ENCODE assay signal across 1 cellular context in the genomic region with DNA sequence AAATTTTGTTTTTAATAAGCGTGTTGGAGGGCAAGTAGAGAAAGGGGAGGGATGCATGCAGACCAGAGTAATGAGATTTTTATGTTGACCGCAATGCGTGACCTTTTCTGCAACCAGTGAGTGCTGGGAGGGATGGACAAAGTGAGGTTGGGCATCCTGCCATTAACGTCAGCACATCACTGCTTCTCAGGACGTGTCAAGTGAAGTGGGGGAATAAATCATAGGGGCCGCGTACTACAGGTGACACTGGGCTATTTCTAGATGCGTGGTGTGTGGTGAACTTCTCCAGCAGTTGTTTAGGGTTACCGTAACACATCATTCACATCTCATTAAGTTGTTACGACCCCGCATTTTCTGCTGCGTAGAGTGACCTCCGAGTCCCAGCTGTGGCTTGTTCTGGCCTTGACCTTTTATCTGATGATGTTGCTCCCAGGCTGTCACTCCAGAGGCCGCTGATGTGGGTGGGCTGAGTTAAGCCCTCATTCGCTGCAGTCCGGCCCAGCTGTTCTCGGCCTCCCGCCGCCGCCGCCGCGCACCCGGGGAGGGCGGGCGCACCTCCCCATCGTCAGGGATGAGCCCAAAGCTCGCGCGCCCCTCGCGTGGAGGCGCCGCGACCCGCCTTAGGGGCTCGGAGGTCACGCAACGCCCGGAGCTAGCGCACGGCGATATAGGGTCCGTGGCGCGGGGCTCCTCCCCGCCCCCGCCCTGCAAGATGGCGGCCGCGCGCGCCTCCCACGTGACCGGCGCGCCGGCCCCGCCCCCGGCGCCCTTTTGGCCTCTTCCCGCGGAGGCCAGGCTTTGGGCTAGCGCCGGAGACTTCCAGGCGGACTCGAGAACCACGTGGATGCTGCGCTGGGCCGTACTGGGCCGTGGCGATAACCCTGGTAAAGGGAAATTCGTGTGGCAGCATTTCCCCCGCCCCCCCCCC.
A peak's percentile ranks its signal among the peaks of the same experiment; 100 is the strongest.
TF ChIP-seq lines count a peak whose summit lies in the region.

No MANE protein-coding gene starts in this region.

TF ChIP-seq in HepG2, 621 proteins besides CTCF, POLR2A, EP300 and RAD21 (continued from another document and continues in another):
- TF ChIP-seq, protein P1, sequence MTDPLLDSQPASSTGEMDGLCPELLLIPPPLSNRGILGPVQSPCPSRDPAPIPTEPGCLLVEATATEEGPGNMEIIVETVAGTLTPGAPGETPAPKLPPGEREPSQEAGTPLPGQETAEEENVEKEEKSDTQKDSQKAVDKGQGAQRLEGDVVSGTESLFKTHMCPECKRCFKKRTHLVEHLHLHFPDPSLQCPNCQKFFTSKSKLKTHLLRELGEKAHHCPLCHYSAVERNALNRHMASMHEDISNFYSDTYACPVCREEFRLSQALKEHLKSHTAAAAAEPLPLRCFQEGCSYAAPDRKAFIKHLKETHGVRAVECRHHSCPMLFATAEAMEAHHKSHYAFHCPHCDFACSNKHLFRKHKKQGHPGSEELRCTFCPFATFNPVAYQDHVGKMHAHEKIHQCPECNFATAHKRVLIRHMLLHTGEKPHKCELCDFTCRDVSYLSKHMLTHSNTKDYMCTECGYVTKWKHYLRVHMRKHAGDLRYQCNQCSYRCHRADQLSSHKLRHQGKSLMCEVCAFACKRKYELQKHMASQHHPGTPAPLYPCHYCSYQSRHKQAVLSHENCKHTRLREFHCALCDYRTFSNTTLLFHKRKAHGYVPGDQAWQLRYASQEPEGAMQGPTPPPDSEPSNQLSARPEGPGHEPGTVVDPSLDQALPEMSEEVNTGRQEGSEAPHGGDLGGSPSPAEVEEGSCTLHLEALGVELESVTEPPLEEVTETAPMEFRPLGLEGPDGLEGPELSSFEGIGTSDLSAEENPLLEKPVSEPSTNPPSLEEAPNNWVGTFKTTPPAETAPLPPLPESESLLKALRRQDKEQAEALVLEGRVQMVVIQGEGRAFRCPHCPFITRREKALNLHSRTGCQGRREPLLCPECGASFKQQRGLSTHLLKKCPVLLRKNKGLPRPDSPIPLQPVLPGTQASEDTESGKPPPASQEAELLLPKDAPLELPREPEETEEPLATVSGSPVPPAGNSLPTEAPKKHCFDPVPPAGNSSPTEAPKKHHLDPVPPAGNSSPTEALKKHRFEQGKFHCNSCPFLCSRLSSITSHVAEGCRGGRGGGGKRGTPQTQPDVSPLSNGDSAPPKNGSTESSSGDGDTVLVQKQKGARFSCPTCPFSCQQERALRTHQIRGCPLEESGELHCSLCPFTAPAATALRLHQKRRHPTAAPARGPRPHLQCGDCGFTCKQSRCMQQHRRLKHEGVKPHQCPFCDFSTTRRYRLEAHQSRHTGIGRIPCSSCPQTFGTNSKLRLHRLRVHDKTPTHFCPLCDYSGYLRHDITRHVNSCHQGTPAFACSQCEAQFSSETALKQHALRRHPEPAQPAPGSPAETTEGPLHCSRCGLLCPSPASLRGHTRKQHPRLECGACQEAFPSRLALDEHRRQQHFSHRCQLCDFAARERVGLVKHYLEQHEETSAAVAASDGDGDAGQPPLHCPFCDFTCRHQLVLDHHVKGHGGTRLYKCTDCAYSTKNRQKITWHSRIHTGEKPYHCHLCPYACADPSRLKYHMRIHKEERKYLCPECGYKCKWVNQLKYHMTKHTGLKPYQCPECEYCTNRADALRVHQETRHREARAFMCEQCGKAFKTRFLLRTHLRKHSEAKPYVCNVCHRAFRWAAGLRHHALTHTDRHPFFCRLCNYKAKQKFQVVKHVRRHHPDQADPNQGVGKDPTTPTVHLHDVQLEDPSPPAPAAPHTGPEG (CRISPR knock-in tag; IDR thresholded peaks at IDR 0.05): no peak
- TF ChIP-seq MZF1 (CRISPR knock-in tag; IDR thresholded peaks at IDR 0.05; ENCODE audit: borderline replicate concordance): no peak
- 0 out of 2 replicates have a peak, but pooled peaks have one; percentile 41 for TF ChIP-seq RNF2 (conservative IDR thresholded peaks at IDR 0.05; ENCODE audit: low read depth)
- TF ChIP-seq CBX1 (IDR thresholded peaks at IDR 0.05; ENCODE audit: low read depth): no peak
- TF ChIP-seq RXRA (CRISPR knock-in tag; IDR thresholded peaks at IDR 0.05): peak; percentile 91
- TF ChIP-seq CAMTA2 (CRISPR knock-in tag; IDR thresholded peaks at IDR 0.05; ENCODE audit: borderline replicate concordance): no peak
- TF ChIP-seq RARA (CRISPR knock-in tag; IDR thresholded peaks at IDR 0.05): peak; percentile 84
- TF ChIP-seq IKZF1 (IDR thresholded peaks at IDR 0.05): no peak
- TF ChIP-seq GTF2F1 (IDR thresholded peaks at IDR 0.05; ENCODE audit: low read length): no peak
- TF ChIP-seq, protein P2, sequence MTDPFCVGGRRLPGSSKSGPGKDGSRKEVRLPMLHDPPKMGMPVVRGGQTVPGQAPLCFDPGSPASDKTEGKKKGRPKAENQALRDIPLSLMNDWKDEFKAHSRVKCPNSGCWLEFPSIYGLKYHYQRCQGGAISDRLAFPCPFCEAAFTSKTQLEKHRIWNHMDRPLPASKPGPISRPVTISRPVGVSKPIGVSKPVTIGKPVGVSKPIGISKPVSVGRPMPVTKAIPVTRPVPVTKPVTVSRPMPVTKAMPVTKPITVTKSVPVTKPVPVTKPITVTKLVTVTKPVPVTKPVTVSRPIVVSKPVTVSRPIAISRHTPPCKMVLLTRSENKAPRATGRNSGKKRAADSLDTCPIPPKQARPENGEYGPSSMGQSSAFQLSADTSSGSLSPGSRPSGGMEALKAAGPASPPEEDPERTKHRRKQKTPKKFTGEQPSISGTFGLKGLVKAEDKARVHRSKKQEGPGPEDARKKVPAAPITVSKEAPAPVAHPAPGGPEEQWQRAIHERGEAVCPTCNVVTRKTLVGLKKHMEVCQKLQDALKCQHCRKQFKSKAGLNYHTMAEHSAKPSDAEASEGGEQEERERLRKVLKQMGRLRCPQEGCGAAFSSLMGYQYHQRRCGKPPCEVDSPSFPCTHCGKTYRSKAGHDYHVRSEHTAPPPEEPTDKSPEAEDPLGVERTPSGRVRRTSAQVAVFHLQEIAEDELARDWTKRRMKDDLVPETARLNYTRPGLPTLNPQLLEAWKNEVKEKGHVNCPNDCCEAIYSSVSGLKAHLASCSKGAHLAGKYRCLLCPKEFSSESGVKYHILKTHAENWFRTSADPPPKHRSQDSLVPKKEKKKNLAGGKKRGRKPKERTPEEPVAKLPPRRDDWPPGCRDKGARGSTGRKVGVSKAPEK (CRISPR knock-in tag; IDR thresholded peaks at IDR 0.05; ENCODE audit: borderline replicate concordance): no peak
- no peak for TF ChIP-seq SOX6 (IDR thresholded peaks at IDR 0.05)
- peak; percentile 63 for TF ChIP-seq SOX6 (CRISPR knock-in tag; IDR thresholded peaks at IDR 0.05)
- TF ChIP-seq ZNF138 (CRISPR knock-in tag; IDR thresholded peaks at IDR 0.05; ENCODE audit: low read depth): peak; percentile 91
- no peak for TF ChIP-seq MTF1 (CRISPR knock-in tag; IDR thresholded peaks at IDR 0.05)
- TF ChIP-seq GABPB1 (CRISPR knock-in tag; IDR thresholded peaks at IDR 0.05): peak; percentile 71; the same call in 1 of the 2 replicates
- TF ChIP-seq, protein P3, sequence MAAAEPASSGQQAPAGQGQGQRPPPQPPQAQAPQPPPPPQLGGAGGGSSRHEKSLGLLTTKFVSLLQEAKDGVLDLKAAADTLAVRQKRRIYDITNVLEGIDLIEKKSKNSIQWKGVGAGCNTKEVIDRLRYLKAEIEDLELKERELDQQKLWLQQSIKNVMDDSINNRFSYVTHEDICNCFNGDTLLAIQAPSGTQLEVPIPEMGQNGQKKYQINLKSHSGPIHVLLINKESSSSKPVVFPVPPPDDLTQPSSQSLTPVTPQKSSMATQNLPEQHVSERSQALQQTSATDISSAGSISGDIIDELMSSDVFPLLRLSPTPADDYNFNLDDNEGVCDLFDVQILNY (CRISPR knock-in tag; conservative IDR thresholded peaks at IDR 0.05): peak; percentile 48; the same call in 1 of the 2 replicates
- TF ChIP-seq, protein P4, sequence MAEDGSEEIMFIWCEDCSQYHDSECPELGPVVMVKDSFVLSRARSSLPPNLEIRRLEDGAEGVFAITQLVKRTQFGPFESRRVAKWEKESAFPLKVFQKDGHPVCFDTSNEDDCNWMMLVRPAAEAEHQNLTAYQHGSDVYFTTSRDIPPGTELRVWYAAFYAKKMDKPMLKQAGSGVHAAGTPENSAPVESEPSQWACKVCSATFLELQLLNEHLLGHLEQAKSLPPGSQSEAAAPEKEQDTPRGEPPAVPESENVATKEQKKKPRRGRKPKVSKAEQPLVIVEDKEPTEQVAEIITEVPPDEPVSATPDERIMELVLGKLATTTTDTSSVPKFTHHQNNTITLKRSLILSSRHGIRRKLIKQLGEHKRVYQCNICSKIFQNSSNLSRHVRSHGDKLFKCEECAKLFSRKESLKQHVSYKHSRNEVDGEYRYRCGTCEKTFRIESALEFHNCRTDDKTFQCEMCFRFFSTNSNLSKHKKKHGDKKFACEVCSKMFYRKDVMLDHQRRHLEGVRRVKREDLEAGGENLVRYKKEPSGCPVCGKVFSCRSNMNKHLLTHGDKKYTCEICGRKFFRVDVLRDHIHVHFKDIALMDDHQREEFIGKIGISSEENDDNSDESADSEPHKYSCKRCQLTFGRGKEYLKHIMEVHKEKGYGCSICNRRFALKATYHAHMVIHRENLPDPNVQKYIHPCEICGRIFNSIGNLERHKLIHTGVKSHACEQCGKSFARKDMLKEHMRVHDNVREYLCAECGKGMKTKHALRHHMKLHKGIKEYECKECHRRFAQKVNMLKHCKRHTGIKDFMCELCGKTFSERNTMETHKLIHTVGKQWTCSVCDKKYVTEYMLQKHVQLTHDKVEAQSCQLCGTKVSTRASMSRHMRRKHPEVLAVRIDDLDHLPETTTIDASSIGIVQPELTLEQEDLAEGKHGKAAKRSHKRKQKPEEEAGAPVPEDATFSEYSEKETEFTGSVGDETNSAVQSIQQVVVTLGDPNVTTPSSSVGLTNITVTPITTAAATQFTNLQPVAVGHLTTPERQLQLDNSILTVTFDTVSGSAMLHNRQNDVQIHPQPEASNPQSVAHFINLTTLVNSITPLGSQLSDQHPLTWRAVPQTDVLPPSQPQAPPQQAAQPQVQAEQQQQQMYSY (CRISPR knock-in tag; IDR thresholded peaks at IDR 0.05): peak; percentile 54; the same call in 1 of the 2 replicates
- TF ChIP-seq, protein P5, sequence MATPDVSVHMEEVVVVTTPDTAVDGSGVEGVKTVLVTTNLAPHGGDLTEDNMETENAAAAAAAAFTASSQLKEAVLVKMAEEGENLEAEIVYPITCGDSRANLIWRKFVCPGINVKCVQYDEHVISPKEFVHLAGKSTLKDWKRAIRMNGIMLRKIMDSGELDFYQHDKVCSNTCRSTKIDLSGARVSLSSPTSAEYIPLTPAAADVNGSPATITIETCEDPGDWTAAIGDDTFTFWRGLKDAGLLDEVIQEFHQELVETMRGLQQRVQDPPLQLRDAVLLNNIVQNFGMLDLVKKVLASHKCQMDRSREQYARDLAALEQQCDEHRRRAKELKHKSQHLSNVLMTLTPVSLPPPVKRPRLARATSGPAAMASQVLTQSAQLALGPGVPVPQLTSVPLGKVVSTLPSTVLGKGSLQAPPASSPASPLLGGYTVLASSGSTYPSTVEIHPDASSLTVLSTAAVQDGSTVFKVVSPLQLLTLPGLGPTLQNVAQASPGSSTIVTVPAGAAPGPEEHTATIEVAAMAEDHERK (CRISPR knock-in tag; IDR thresholded peaks at IDR 0.05; ENCODE audit: low read depth): no peak
- no peak for TF ChIP-seq ZNF577 (CRISPR knock-in tag; IDR thresholded peaks at IDR 0.05; ENCODE audit: borderline replicate concordance, low read depth)
- no peak for TF ChIP-seq MAF1 (CRISPR knock-in tag; IDR thresholded peaks at IDR 0.05; ENCODE audit: borderline replicate concordance)
- TF ChIP-seq, protein P6, sequence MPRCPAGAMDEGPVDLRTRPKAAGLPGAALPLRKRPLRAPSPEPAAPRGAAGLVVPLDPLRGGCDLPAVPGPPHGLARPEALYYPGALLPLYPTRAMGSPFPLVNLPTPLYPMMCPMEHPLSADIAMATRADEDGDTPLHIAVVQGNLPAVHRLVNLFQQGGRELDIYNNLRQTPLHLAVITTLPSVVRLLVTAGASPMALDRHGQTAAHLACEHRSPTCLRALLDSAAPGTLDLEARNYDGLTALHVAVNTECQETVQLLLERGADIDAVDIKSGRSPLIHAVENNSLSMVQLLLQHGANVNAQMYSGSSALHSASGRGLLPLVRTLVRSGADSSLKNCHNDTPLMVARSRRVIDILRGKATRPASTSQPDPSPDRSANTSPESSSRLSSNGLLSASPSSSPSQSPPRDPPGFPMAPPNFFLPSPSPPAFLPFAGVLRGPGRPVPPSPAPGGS (CRISPR knock-in tag; IDR thresholded peaks at IDR 0.05): peak; percentile 49; the same call in 1 of the 2 replicates
- TF ChIP-seq NFIB (CRISPR knock-in tag; IDR thresholded peaks at IDR 0.05; ENCODE audit: borderline replicate concordance): no peak
- no peak for TF ChIP-seq ZBTB21 (CRISPR knock-in tag; IDR thresholded peaks at IDR 0.05)
- TF ChIP-seq, protein P7, sequence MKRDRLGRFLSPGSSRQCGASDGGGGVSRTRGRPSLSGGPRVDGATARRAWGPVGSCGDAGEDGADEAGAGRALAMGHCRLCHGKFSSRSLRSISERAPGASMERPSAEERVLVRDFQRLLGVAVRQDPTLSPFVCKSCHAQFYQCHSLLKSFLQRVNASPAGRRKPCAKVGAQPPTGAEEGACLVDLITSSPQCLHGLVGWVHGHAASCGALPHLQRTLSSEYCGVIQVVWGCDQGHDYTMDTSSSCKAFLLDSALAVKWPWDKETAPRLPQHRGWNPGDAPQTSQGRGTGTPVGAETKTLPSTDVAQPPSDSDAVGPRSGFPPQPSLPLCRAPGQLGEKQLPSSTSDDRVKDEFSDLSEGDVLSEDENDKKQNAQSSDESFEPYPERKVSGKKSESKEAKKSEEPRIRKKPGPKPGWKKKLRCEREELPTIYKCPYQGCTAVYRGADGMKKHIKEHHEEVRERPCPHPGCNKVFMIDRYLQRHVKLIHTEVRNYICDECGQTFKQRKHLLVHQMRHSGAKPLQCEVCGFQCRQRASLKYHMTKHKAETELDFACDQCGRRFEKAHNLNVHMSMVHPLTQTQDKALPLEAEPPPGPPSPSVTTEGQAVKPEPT (CRISPR knock-in tag; IDR thresholded peaks at IDR 0.05; ENCODE audit: low read depth): no peak
- peak; percentile 99 for TF ChIP-seq RBFOX2 (IDR thresholded peaks at IDR 0.05; ENCODE audit: low read depth, low read length)
- TF ChIP-seq ZNF776 (CRISPR knock-in tag; IDR thresholded peaks at IDR 0.05): peak; percentile 29; the same call in 1 of the 2 replicates
- peak; percentile 88 for TF ChIP-seq YEATS4 (CRISPR knock-in tag; IDR thresholded peaks at IDR 0.05; ENCODE audit: borderline replicate concordance)
- no peak for TF ChIP-seq HCFC1 (IDR thresholded peaks at IDR 0.05; ENCODE audit: low read depth, low read length)
- TF ChIP-seq EHMT2 (IDR thresholded peaks at IDR 0.05; ENCODE audit: borderline replicate concordance, low read depth, low read length): no peak
- TF ChIP-seq, protein P8, sequence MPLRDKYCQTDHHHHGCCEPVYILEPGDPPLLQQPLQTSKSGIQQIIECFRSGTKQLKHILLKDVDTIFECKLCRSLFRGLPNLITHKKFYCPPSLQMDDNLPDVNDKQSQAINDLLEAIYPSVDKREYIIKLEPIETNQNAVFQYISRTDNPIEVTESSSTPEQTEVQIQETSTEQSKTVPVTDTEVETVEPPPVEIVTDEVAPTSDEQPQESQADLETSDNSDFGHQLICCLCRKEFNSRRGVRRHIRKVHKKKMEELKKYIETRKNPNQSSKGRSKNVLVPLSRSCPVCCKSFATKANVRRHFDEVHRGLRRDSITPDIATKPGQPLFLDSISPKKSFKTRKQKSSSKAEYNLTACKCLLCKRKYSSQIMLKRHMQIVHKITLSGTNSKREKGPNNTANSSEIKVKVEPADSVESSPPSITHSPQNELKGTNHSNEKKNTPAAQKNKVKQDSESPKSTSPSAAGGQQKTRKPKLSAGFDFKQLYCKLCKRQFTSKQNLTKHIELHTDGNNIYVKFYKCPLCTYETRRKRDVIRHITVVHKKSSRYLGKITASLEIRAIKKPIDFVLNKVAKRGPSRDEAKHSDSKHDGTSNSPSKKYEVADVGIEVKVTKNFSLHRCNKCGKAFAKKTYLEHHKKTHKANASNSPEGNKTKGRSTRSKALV (CRISPR knock-in tag; IDR thresholded peaks at IDR 0.05): no peak
- no peak for TF ChIP-seq ZNF510 (CRISPR knock-in tag; IDR thresholded peaks at IDR 0.05; ENCODE audit: low read depth)
